36 cellular contexts compared by ENCODE assay signal in genomic region chr1:69175078-69175477, GRCh38.
A peak's percentile ranks its signal among the peaks of the same experiment; 100 is the strongest.
DNase-seq lines count a peak whose midpoint lies in the region; ATAC-seq, FAIRE-seq and TF ChIP-seq lines count a peak whose summit lies in the region.
"Had no signal": no experiment of that assay in that cellular context is flagged by ENCODE, and none has a peak within 500 bp of the region (broad histone marks: within the 10 kb centered on the region; RNA-seq: fewer than 3 reads in every experiment).

No MANE protein-coding gene starts in this region.

- H3K9me1 ChIP-seq in keratinocyte (ENCODE audit: control insufficient read depth, extremely low read depth, insufficient read depth, low read length), result no peaks in the 10 kb centered on the region

- H3K4me3 ChIP-seq in keratinocyte (ENCODE audit: control insufficient read depth in 2 of 3, extremely low read depth in 1 of 3, insufficient read depth in 2 of 3, low read depth in 1 of 3, low read length in 3 of 3), result no peak overlapping the region
- H3K4me3 ChIP-seq: esophagus muscularis mucosa, heart left ventricle, pancreas, SK-N-MC, skin epidermis had no signal

- TF ChIP-seq CTCF in LNCAP (IDR thresholded peaks at IDR 0.05) (peak; percentile 28; the same call in 1 of the 2 replicates), WTC11 (IDR thresholded peaks at IDR 0.05) (no peak), keratinocyte (optimal IDR thresholded peaks at IDR 0.05 in 1 of 3, IDR thresholded peaks at IDR 0.05 in 1 of 3, conservative IDR thresholded peaks at IDR 0.05 in 1 of 3; ENCODE audit: extremely low read depth in 1 of 3, insufficient read depth in 2 of 3, low read length in 3 of 3) (peak in 1 of 3 experiments; percentile 8)

- no peak overlapping the region for H3K27ac Mint-ChIP-seq in WTC11
- H3K27ac Mint-ChIP-seq: activated T-cell treated with anti-CD3 and anti-CD28 coated beads, Interleukin-2, amount 50 U/mL, for 72 hours; stimulated activated memory B cell treated with anti-CD40 and anti-IgM and Interleukin-4, amounts not matched to agents 10 μg/mL and 1 μg/mL and 100 μg/mL, for 72 hours; T-helper 1 cell treated with Interleukin-12 subunit alpha and Interleukin-12 subunit beta and Interleukin-4 antibody, amounts not matched to agents 30 μg/mL and 1 μg/mL, for 36 hours; type B pancreatic cell had no signal

- peaks cover 1% of the 10 kb centered on the region for H3K9me3 ChIP-seq in keratinocyte (ENCODE audit: control insufficient read depth, low read depth, low read length)
- H3K9me3 ChIP-seq: esophagus muscularis mucosa, pancreas had no signal

- H3K27me3 ChIP-seq in keratinocyte (ENCODE audit: control insufficient read depth, extremely low read depth, insufficient read depth, low read length), result no peaks in the 10 kb centered on the region
- H3K27me3 ChIP-seq: esophagus muscularis mucosa, heart left ventricle, pancreas had no signal

- H3K27ac ChIP-seq in keratinocyte (ENCODE audit: control insufficient read depth, insufficient read depth, low read length), result no peak overlapping the region
- H3K27ac ChIP-seq: esophagus muscularis mucosa, heart left ventricle, pancreas, SK-N-MC, skin epidermis had no signal

- no peaks in the 10 kb centered on the region for H4K20me1 ChIP-seq in keratinocyte (ENCODE audit: control insufficient read depth, extremely low read depth, insufficient read depth, low read length)

- no peaks in the 10 kb centered on the region for H3K27me3 Mint-ChIP-seq in WTC11 (ENCODE audit: low read depth)
- H3K27me3 Mint-ChIP-seq: stimulated activated memory B cell treated with anti-CD40 and anti-IgM and Interleukin-4, amounts not matched to agents 10 μg/mL and 1 μg/mL and 100 μg/mL, for 72 hours; type B pancreatic cell had no signal

- DNase-seq in ELF-1 (ENCODE audit: low read depth, low spot score) (peak; percentile 14), WTC11 (ENCODE audit: low spot score) (no peak), keratinocyte (ENCODE audit: low read depth, low spot score) (no peak), NCI-H2081 treated with DMSO at 0.1 percent for 48 hours (lab: John Stamatoyannopoulos, UW) (no peak)
- DNase-seq: activated CD4-positive, alpha-beta T cell treated with anti-CD3 and anti-CD28 coated beads, Interleukin-2, amount 50 U/mL, for 4 hours; activated T-cell treated with anti-CD3 and anti-CD28 coated beads, Interleukin-2, amount 50 U/mL, for 72 hours; C1 segment of cervical spinal cord; caudate nucleus; COR-L47; cortex of kidney; DMS79; effector memory CD4-positive, alpha-beta T cell; foreskin fibroblast; GDM1; GOT3; heart left ventricle; KG1; kidney glomerular epithelial cell; NCI-H1436; NCI-H2081; NCI-H345; NCI-H82; pancreas; retina; substantia nigra had no signal

- dilution Hi-C loops in keratinocyte (cut with MboI; ENCODE audit: extremely low pct_ligation_motif_present, low sequenced_read_pairs), result no loop called here

- H3K9ac ChIP-seq in keratinocyte (ENCODE audit: control insufficient read depth, extremely low read depth, insufficient read depth, low read length), result no peak overlapping the region

- H3K36me3 ChIP-seq in keratinocyte (ENCODE audit: control insufficient read depth in 2 of 2, extremely low read depth in 1 of 2, insufficient read depth in 2 of 2, low read length in 2 of 2), result no peaks in the 10 kb centered on the region
- H3K36me3 ChIP-seq: esophagus muscularis mucosa, heart left ventricle, pancreas had no signal

- H3K9me3 Mint-ChIP-seq in WTC11, result peaks cover 12% of the 10 kb centered on the region
- H3K9me3 Mint-ChIP-seq: T-helper 1 cell treated with Interleukin-12 subunit alpha and Interleukin-12 subunit beta and Interleukin-4 antibody, amounts not matched to agents 30 μg/mL and 1 μg/mL, for 36 hours had no signal

- H3K4me2 ChIP-seq in keratinocyte (ENCODE audit: control insufficient read depth, extremely low read depth, insufficient read depth, low read depth, low read length), result no peak overlapping the region

- POLR2A ChIA-PET in WTC11 (lab: Charles Lee), result no interaction called here

- FAIRE-seq in keratinocyte (lab: Jason Lieb, UNC), result peak; percentile 32
- FAIRE-seq: pancreas had no signal

- no peak overlapping the region for H2AFZ ChIP-seq in keratinocyte (ENCODE audit: control insufficient read depth, low read length)

- CTCF ChIA-PET in WTC11 (lab: Charles Lee), result interaction anchor here (0.7 kb wide), 1 partner anchor 480 kb away, joined by 3 read pairs; no protein-coding TSS in a partner anchor

- no peaks in the 10 kb centered on the region for H3K4me1 Mint-ChIP-seq in WTC11
- H3K4me1 Mint-ChIP-seq: stimulated activated memory B cell treated with anti-CD40 and anti-IgM and Interleukin-4, amounts not matched to agents 10 μg/mL and 1 μg/mL and 100 μg/mL, for 72 hours had no signal

- peaks cover 12% of the 10 kb centered on the region; the same call in 1 of the 2 replicates for H3K36me3 Mint-ChIP-seq in WTC11
- H3K36me3 Mint-ChIP-seq: stimulated activated memory B cell treated with anti-CD40 and anti-IgM and Interleukin-4, amounts not matched to agents 10 μg/mL and 1 μg/mL and 100 μg/mL, for 72 hours; type B pancreatic cell had no signal

- H3K79me2 ChIP-seq in keratinocyte (ENCODE audit: control insufficient read depth, insufficient read depth, low read length), result no peaks in the 10 kb centered on the region

- peak; percentile 46 for ATAC-seq in WTC11
- ATAC-seq in GM21737 (IDR thresholded peaks at IDR 0.05; ENCODE audit: unreplicated experiment), result no peak
- ATAC-seq in SK-N-SH treated with all-trans-retinoic acid at 6 μM for 48 hours, result no peak
- ATAC-seq: activated CD4-positive, CD25-positive, alpha-beta regulatory T cell treated with anti-CD3 and anti-CD28 coated beads, Interleukin-2, amount 50 U/mL, for 24 hours; activated T-cell treated with anti-CD3 and anti-CD28 coated beads, Interleukin-2, amount 50 U/mL, for 72 hours; heart left ventricle; pancreas; stimulated activated memory B cell treated with anti-CD40 and anti-IgM and Interleukin-4, amounts not matched to agents 10 μg/mL and 1 μg/mL and 100 μg/mL, for 72 hours had no signal

- H3K4me1 ChIP-seq in keratinocyte (ENCODE audit: control insufficient read depth, extremely low read depth, insufficient read depth, low read length), result peaks cover 2% of the 10 kb centered on the region
- H3K4me1 ChIP-seq: esophagus muscularis mucosa, heart left ventricle, pancreas had no signal

- no peak overlapping the region for H3K4me3 Mint-ChIP-seq in WTC11
- H3K4me3 Mint-ChIP-seq: activated T-cell treated with anti-CD3 and anti-CD28 coated beads, Interleukin-2, amount 50 U/mL, for 72 hours; neural crest cell; stimulated activated memory B cell treated with anti-CD40 and anti-IgM and Interleukin-4, amounts not matched to agents 10 μg/mL and 1 μg/mL and 100 μg/mL, for 72 hours; T-helper 1 cell treated with Interleukin-12 subunit alpha and Interleukin-12 subunit beta and Interleukin-4 antibody, amounts not matched to agents 30 μg/mL and 1 μg/mL, for 36 hours; type B pancreatic cell had no signal

TF ChIP-seq in WTC11, 78 proteins besides CTCF, POLR2A, EP300 and RAD21:
- no peak for TF ChIP-seq ZNF317 (CRISPR knock-in tag; IDR thresholded peaks at IDR 0.05; ENCODE audit: borderline replicate concordance, low read depth)

TF ChIP-seq in SK-N-SH treated with all-trans-retinoic acid at 6 μM for 48 hours, 23 proteins besides CTCF, POLR2A, EP300 and RAD21 (continues in another document):
- TF ChIP-seq ZNF70 (CRISPR knock-in tag; IDR thresholded peaks at IDR 0.05) (no peak), BACH2 (CRISPR knock-in tag; IDR thresholded peaks at IDR 0.05; ENCODE audit: borderline replicate concordance) (no peak), TSHZ2 (CRISPR knock-in tag; IDR thresholded peaks at IDR 0.05) (no peak), SNAI2 (CRISPR knock-in tag; IDR thresholded peaks at IDR 0.05) (no peak), ZFP3 (CRISPR knock-in tag; IDR thresholded peaks at IDR 0.05) (no peak), ISL1 (CRISPR knock-in tag; IDR thresholded peaks at IDR 0.05) (no peak), PATZ1 (CRISPR knock-in tag; IDR thresholded peaks at IDR 0.05; ENCODE audit: borderline replicate concordance) (no peak), ZNF565 (CRISPR knock-in tag; conservative IDR thresholded peaks at IDR 0.05; ENCODE audit: low read depth) (no peak)
